Comparison of ENCODE assay signal across 10 cellular contexts in genomic region chr3:152399374-152399773, GRCh38.
DNase-seq lines count a peak whose midpoint lies in the region; ATAC-seq, FAIRE-seq and TF ChIP-seq lines count a peak whose summit lies in the region.
"Had no signal": no experiment of that assay in that cellular context is flagged by ENCODE, and none has a peak within 500 bp of the region (broad histone marks: within the 10 kb centered on the region; RNA-seq: fewer than 3 reads in every experiment).

No MANE protein-coding gene starts in this region.

- no peak overlapping the region for H3K9ac ChIP-seq in adipocyte (ENCODE audit: low read length)

- TF ChIP-seq POLR2A in A549 (IDR thresholded peaks at IDR 0.05; ENCODE audit: low read length) (no peak), H54 (IDR thresholded peaks at IDR 0.05; ENCODE audit: low read depth, low read length) (no peak), thyroid gland (IDR thresholded peaks at IDR 0.05) (no peak)

- ATAC-seq in A549: peak; percentile 60 to 74; a peak in 3 of 6 replicates
- ATAC-seq in GM18502 (IDR thresholded peaks at IDR 0.05; ENCODE audit: poor library complexity, unreplicated experiment): no peak

- H3K9me3 ChIP-seq in A549: no peaks in the 10 kb centered on the region
- H3K9me3 ChIP-seq in adipocyte (ENCODE audit: control insufficient read depth, low read length): no peaks in the 10 kb centered on the region
- no peaks in the 10 kb centered on the region for H3K9me3 ChIP-seq in thyroid gland

- intact Hi-C loops in thyroid gland (cut with DNase I): no loop called here

- TF ChIP-seq CTCF in A549 (IDR thresholded peaks at IDR 0.05) (no peak), thyroid gland (IDR thresholded peaks at IDR 0.05) (no peak)

- H3K4me3 ChIP-seq in A549 (no peak overlapping the region), adipocyte (ENCODE audit: low read length) (no peak overlapping the region), thyroid gland (replicated peaks in 1 of 3) (no peak overlapping the region)
- H3K4me3 ChIP-seq: cardiac muscle cell had no signal

- TF ChIP-seq EP300 in A549 (IDR thresholded peaks at IDR 0.05): no peak

- H3K27me3 ChIP-seq in adipocyte (replicated peaks; ENCODE audit: control insufficient read depth, insufficient read depth, low read length) (no peaks in the 10 kb centered on the region), thyroid gland (no peaks in the 10 kb centered on the region)
- H3K27me3 ChIP-seq: cardiac muscle cell had no signal

- TF ChIP-seq RAD21 in A549 (conservative IDR thresholded peaks at IDR 0.05 in 1 of 2, IDR thresholded peaks at IDR 0.05 in 1 of 2): no peak

- H3K4me1 ChIP-seq in A549: peaks cover 64% of the 10 kb centered on the region
- H3K4me1 ChIP-seq in adipocyte (ENCODE audit: control insufficient read depth, insufficient read depth, low read length): peaks cover 68% of the 10 kb centered on the region
- H3K4me1 ChIP-seq in thyroid gland: peaks cover 49 to 63% of the 10 kb centered on the region in 2 donors

- peak overlapping the region; percentile 50 to 55; a peak in 4 of 6 replicates for H3K27ac ChIP-seq in A549
- H3K27ac ChIP-seq in thyroid gland: no peak overlapping the region

- peak overlapping the region; percentile 54 for H3K4me2 ChIP-seq in A549

- H3K36me3 ChIP-seq in adipocyte (ENCODE audit: control insufficient read depth, insufficient read depth, low read length, severe bottlenecking) (peaks cover 7% of the 10 kb centered on the region), thyroid gland (no peaks in the 10 kb centered on the region)
- H3K36me3 ChIP-seq: cardiac muscle cell had no signal

- CTCF ChIA-PET in A549 (lab: Yijun Ruan, JAX): interaction anchor here (0.9 to 2.2 kb wide), 2 partner anchors 11 to 67 kb away, joined by 3 to 5 read pairs; no protein-coding TSS in a partner anchor

- POLR2A ChIA-PET in A549 (lab: Yijun Ruan, JAX): interaction anchor here (0.6 to 0.8 kb wide), 3 partner anchors 11 to 89 kb away, joined by 3 read pairs; no protein-coding TSS in a partner anchor

- DNase-seq in A549 (ENCODE audit: low read depth in 1 of 2, low spot score in 1 of 2): peak in 1 of 2 experiments; percentile 53
- no peak for DNase-seq in H54 (ENCODE audit: insufficient read length, low spot score)
- DNase-seq in adipocyte (ENCODE audit: low read depth): peak; percentile 62
- peak; percentile 64 for DNase-seq in kidney tubule cell (ENCODE audit: low spot score)
- DNase-seq in thyroid gland: no peak
- no peak for DNase-seq in SIG-M5 treated with dmso at 0.1 percent for 504 hours (lab: John Stamatoyannopoulos, UW; ENCODE audit: unreplicated experiment)
- no peak for DNase-seq in HuH-7.5 (ENCODE audit: low spot score)
- DNase-seq: NCI-H187 treated with DMSO at 0.1 percent for 48 hours had no signal

- FAIRE-seq in A549 (lab: Jason Lieb, UNC): no peak
- FAIRE-seq in H54 (lab: Jason Lieb, UNC): peak; percentile 61

TF ChIP-seq in A549, 52 proteins besides CTCF, POLR2A, EP300 and RAD21:
- TF ChIP-seq CEBPB (IDR thresholded peaks at IDR 0.05): peak; percentile 45 to 57; a peak in 3 of 4 replicates
- TF ChIP-seq FOSL2 (IDR thresholded peaks at IDR 0.05): 0 out of 2 replicates have a peak, but pooled peaks have one; percentile 26
- peak; percentile 62 for TF ChIP-seq FOSL2 (CRISPR knock-in tag; IDR thresholded peaks at IDR 0.05)
- TF ChIP-seq TFCP2L1 (CRISPR knock-in tag; IDR thresholded peaks at IDR 0.05): no peak

Comparison
In these comparisons a context has a peak if more than half of its experiments do, and no peak if none do; other contexts are left out.
1. DNase-seq: peak in adipocyte (single experiment) and kidney tubule cell (single experiment); none in H54 (single experiment), thyroid gland (0 of 2), SIG-M5 treated with dmso at 0.1 percent for 504 hours (single experiment) and HuH-7.5 (single experiment).
2. H3K27ac ChIP-seq: peak in A549 (2 of 2); none in thyroid gland (0 of 3).